30 cellular contexts compared by ENCODE assay signal in the genomic region with DNA sequence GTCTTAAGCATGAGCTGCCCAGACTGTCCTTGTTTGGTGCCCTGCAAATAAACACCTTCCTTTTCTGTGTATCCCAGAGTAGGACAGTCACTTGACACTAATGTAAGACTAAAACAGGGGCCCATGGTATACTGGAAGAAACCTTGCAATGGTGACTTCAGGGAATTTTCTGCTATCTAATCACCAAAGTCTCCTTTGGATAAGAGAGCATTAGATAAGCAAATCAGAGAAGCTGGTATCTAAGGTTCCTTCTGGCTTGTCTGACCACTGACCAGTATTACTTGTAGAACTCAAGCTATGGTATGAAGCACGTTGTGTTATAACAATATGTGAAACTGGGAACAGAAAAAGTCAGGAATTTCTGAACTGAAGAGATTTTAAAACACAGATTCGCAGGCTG.
"Had no signal": no experiment of that assay in that cellular context is flagged by ENCODE, and none has a peak within 500 bp of the region (broad histone marks: within the 10 kb centered on the region; RNA-seq: fewer than 3 reads in every experiment).

No MANE protein-coding gene starts in this region.

- H3K36me3 Mint-ChIP-seq: memory B cell; naive B cell; natural killer cell treated with Interleukin-12 subunit alpha and Interleukin-12 subunit beta and Interleukin-15 and Interleukin-18, amount 100 ng/mL, for 72 hours had no signal

- H3K27ac Mint-ChIP-seq: memory B cell; mesothelial cell of epicardium; naive B cell; natural killer cell treated with Interleukin-12 subunit alpha and Interleukin-12 subunit beta and Interleukin-15 and Interleukin-18, amount 100 ng/mL, for 72 hours had no signal

- ATAC-seq: foreskin keratinocyte; gastroesophageal sphincter; heart left ventricle; left lobe of liver; mucosa of descending colon; natural killer cell treated with Interleukin-12 subunit alpha and Interleukin-12 subunit beta and Interleukin-15 and Interleukin-18, amount 100 ng/mL, for 72 hours; pancreas; sciatic nerve; stimulated activated naive CD8-positive, alpha-beta T cell treated with anti-CD3 and anti-CD28 coated beads, Interleukin-15, amount 100 ng/mL, for 72 hours had no signal

- H3K4me1 ChIP-seq: esophagus muscularis mucosa, foreskin keratinocyte, gastroesophageal sphincter, heart left ventricle, pancreas, right atrium auricular region, suprapubic skin, transverse colon, vagina had no signal

- H3K27me3 ChIP-seq: esophagus muscularis mucosa, gastroesophageal sphincter, heart left ventricle, hepatocyte, neutrophil, pancreas, right atrium auricular region, suprapubic skin, transverse colon, vagina had no signal

- H3K9me3 ChIP-seq: esophagus muscularis mucosa, gastroesophageal sphincter, heart left ventricle, mucosa of descending colon, neutrophil, pancreas, right atrium auricular region, suprapubic skin, transverse colon, vagina had no signal

- DNase-seq: cortex of kidney; effector CD4-positive, alpha-beta T cell; foreskin keratinocyte; heart left ventricle; kidney; mucosa of descending colon; naive B cell; pancreas; stimulated activated CD4-positive, alpha-beta T cell treated with anti-CD3 and anti-CD28 coated beads, Interleukin-12 subunit alpha, Interleukin-12 subunit beta, amount 100 ng/mL, for 4 hours; stimulated activated CD4-positive, alpha-beta T cell treated with anti-CD3 and anti-CD28 coated beads, Interleukin-1b, Interleukin-23, amount 100 ng/mL, for 48 hours; stimulated activated CD4-positive, alpha-beta T cell treated with anti-CD3 and anti-CD28 coated beads, Interleukin-4, amount 100 ng/mL, for 1 hour; stimulated activated CD8-positive, alpha-beta memory T cell treated with anti-CD3 and anti-CD28 coated beads, Interleukin-4, amount 100 ng/mL, for 48 hours; stimulated activated naive CD4-positive, alpha-beta T cell; stimulated activated naive CD8-positive, alpha-beta T cell treated with anti-CD3 and anti-CD28 coated beads, Interleukin-15, amount 100 ng/mL, for 72 hours; transverse colon had no signal

- H3K4me3 Mint-ChIP-seq: memory B cell; mesothelial cell of epicardium; naive B cell; natural killer cell treated with Interleukin-12 subunit alpha and Interleukin-12 subunit beta and Interleukin-15 and Interleukin-18, amount 100 ng/mL, for 72 hours; neural crest cell; stimulated activated naive CD8-positive, alpha-beta T cell treated with anti-CD3 and anti-CD28 coated beads, Interleukin-15, amount 100 ng/mL, for 72 hours had no signal

- H3K27ac ChIP-seq: esophagus muscularis mucosa, foreskin keratinocyte, gastroesophageal sphincter, heart left ventricle, hepatocyte, neutrophil, pancreas, right atrium auricular region, suprapubic skin, transverse colon, vagina had no signal

- H3K4me3 ChIP-seq: esophagus muscularis mucosa, gastroesophageal sphincter, heart left ventricle, hepatocyte, lung, mucosa of descending colon, pancreas, right atrium auricular region, smooth muscle cell, suprapubic skin, transverse colon, vagina had no signal

- H3K27me3 Mint-ChIP-seq: stimulated activated naive CD8-positive, alpha-beta T cell treated with anti-CD3 and anti-CD28 coated beads, Interleukin-15, amount 100 ng/mL, for 72 hours had no signal

- H3K4me1 Mint-ChIP-seq: memory B cell; naive B cell; stimulated activated naive CD8-positive, alpha-beta T cell treated with anti-CD3 and anti-CD28 coated beads, Interleukin-15, amount 100 ng/mL, for 72 hours had no signal

- H3K9me3 Mint-ChIP-seq: memory B cell; mesothelial cell of epicardium; natural killer cell treated with Interleukin-12 subunit alpha and Interleukin-12 subunit beta and Interleukin-15 and Interleukin-18, amount 100 ng/mL, for 72 hours; neural crest cell; stimulated activated naive CD8-positive, alpha-beta T cell treated with anti-CD3 and anti-CD28 coated beads, Interleukin-15, amount 100 ng/mL, for 72 hours had no signal

- H3K36me3 ChIP-seq: esophagus muscularis mucosa, gastroesophageal sphincter, heart left ventricle, neutrophil, pancreas, right atrium auricular region, suprapubic skin, transverse colon, vagina had no signal
